ENCODE assay signal across 8 cellular contexts in the genomic region with DNA sequence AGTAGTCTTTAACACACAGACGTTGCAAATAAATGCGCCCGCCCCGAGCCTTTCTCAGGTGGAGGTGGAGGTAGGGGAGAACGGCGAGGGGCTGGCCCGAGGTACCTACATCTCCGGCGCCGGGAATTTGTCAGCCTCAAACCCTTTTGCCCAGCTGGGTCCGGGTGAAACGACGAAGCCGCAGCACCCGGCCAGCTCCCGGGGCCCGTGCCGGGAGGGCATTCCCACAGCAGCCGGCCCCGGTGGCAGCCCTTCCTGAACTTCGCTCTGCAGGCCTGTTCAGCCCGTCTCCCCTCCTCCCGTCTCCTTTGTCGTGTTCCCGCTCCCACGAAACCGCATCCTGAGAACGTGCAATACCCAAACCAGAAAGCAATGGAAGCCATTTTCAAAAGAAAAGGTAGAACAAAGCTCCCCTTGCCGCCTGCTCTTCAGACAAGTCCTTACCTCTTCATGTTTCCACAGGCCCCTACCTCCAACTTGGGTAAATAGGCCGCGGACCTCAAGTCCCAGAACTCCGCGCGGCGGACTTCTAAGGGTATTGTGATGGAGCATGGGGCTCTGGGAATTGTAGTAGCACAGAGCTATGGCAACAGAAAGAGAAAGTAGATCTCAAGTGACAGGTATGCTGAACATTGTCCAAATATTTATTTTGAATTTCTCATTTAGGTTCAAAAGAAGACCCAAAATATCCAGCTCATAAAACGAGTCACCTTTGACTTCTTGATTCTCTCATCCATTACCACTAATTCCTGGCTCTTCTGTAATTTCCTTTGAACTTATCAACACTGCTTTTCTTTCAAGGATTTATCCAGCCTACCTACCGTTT. TPM values are rescaled to one million over a fixed set of nuclear protein-coding genes. Genes with fewer than 3 reads are reported as not detected.
DNase-seq lines count a peak whose midpoint lies in the region; ATAC-seq and TF ChIP-seq lines count a peak whose summit lies in the region.

A gene (minus strand): TSS at position 501 of the 826 bp plus-strand sequence. CDS start 49 bp downstream, at position 452.

- peak within 1 kb of the TSS; percentile 86 for H3K4me2 ChIP-seq in OCI-LY7 (ENCODE audit: low read length)

- H3K9me3 ChIP-seq in HUES6 (ENCODE audit: control insufficient read depth, insufficient read depth, low read depth, low read length) (no peaks in the 10 kb centered on the region), OCI-LY7 (ENCODE audit: low read length) (no peaks in the 10 kb centered on the region)

- in situ Hi-C loops in Caki2 (cut with HindIII; ENCODE audit: low pct_unique_long_range_greater_than_20kb, low sequenced_read_pairs): no loop called here

- TF ChIP-seq CTCF in OCI-LY7 (conservative IDR thresholded peaks at IDR 0.05; ENCODE audit: low read length): no peak

- H3K9me2 ChIP-seq in OCI-LY7 (ENCODE audit: insufficient read depth, low read length): no peaks in the 10 kb centered on the region

- no peaks in the 10 kb centered on the region; the same call in 1 of the 2 replicates for H3K27me3 ChIP-seq in HUES6 (ENCODE audit: control insufficient read depth, insufficient read depth, low read length)

- H3K4me3 ChIP-seq in HUES6 (ENCODE audit: low read depth, low read length) (peak within 1 kb of the TSS; percentile 92), OCI-LY7 (ENCODE audit: low read depth, low read length, poor library complexity, severe bottlenecking) (peak within 1 kb of the TSS; percentile 88)

- peaks cover 9% of the 10 kb centered on the region; the same call in 1 of the 2 replicates for H3K79me2 ChIP-seq in OCI-LY7 (ENCODE audit: insufficient read depth, low read depth, low read length)

- H3K27ac ChIP-seq in HUES6 (ENCODE audit: low read depth, low read length) (peak within 1 kb of the TSS; percentile 75), OCI-LY7 (ENCODE audit: low read depth, low read length, poor library complexity, severe bottlenecking) (peak within 1 kb of the TSS; percentile 34), epithelial cell of prostate (peak within 1 kb of the TSS; percentile 24)

- intact Hi-C loops in OCI-LY7 (cut with micrococcal nuclease; ENCODE audit: unreplicated experiment): loop anchor here (5.0 to 10.0 kb wide), 2 partner anchors 89 to 114 kb away; a partner anchor contains a TSS

- TSS peak; percentile 52 for BruUV-seq in OCI-LY7 (replicated peaks; lab: Mats Ljungman, UMichigan)

- peak; percentile 100 for ATAC-seq in GM21515 (IDR thresholded peaks at IDR 0.05; ENCODE audit: unreplicated experiment)

- H2AFZ ChIP-seq in OCI-LY7 (ENCODE audit: low read length): peak within 1 kb of the TSS; percentile 96

- H3K9ac ChIP-seq in HUES6 (ENCODE audit: low read length): peak within 1 kb of the TSS; percentile 87

- H4K20me1 ChIP-seq in OCI-LY7 (ENCODE audit: insufficient read depth, low read length): no peaks in the 10 kb centered on the region; the same call in 1 of the 2 replicates

- CTCF ChIA-PET in OCI-LY7 (lab: Charles Lee; ENCODE audit: unreplicated experiment): no interaction called here

- DNase-seq in Caki2 (ENCODE audit: low read depth) (peak; percentile 75), OCI-LY7 (ENCODE audit: low spot score) (peak; percentile 84), activated T-cell treated with anti-CD3 and anti-CD28 coated beads for 1 hour (ENCODE audit: low read depth) (peak; percentile 56), epithelial cell of prostate (ENCODE audit: low read depth, low spot score) (peak; percentile 20), middle frontal gyrus (ENCODE audit: extremely low spot score, low spot score) (peak; percentile 75)
- peak; percentile 37 to 39 for DNase-seq in stimulated activated CD8-positive, alpha-beta memory T cell treated with anti-CD3 and anti-CD28 coated beads, Interleukin-2, amount 100 ng/mL, for 48 hours (ENCODE audit: low read depth in 2 of 2)

- POLR2A ChIA-PET in OCI-LY7 (lab: Charles Lee): interaction anchor here (0.8 to 1.2 kb wide), 2 partner anchors 10 to 332 kb away, joined by 3 to 4 read pairs; no protein-coding TSS in a partner anchor

- H3K4me1 ChIP-seq in HUES6 (ENCODE audit: control insufficient read depth, insufficient read depth, low read length) (0 out of 2 replicates have a peak, but pooled peaks cover 10% of the 10 kb centered on the region), OCI-LY7 (ENCODE audit: insufficient read depth, low read length, poor library complexity, severe bottlenecking) (peaks cover 9% of the 10 kb centered on the region)

- H3K36me3 ChIP-seq in HUES6 (ENCODE audit: control insufficient read depth, insufficient read depth, low read length): peaks cover 34% of the 10 kb centered on the region
- peaks cover 34% of the 10 kb centered on the region for H3K36me3 ChIP-seq in OCI-LY7 (ENCODE audit: insufficient read depth, low read length)

RNA-seq across cellular contexts. Expression of the gene that starts here (rescaled TPM):
- 14.8 and 16.7 TPM in 2 replicates for total RNA-seq in Caki2 (2014; rRNA removed; shearing (Covaris generic); ENCODE audit: low replicate concordance)
- 14.6 and 23.9 TPM in 2 replicates for total RNA-seq in OCI-LY7 (2014; rRNA removed; shearing (Covaris generic))
- total RNA-seq in OCI-LY7 (2022): 16.7 and 17.8 TPM in 2 replicates

Comparison
In these comparisons a context has a peak if more than half of its experiments do, and no peak if none do; other contexts are left out.
1. Peak in every context shown above with its lines: DNase-seq, ATAC-seq, H3K4me3 ChIP-seq and H3K27ac ChIP-seq.
2. DNase-seq: peak in every context shown above with its lines; median percentile 84 in OCI-LY7; 75 in Caki2; 75 in middle frontal gyrus; 56 in activated T-cell treated with anti-CD3 and anti-CD28 coated beads for 1 hour; 38 in stimulated activated CD8-positive, alpha-beta memory T cell treated with anti-CD3 and anti-CD28 coated beads, Interleukin-2, amount 100 ng/mL, for 48 hours; 20 in epithelial cell of prostate.
3. H3K27ac ChIP-seq: peak in every context shown above with its lines; median percentile 75 in HUES6; 34 in OCI-LY7; 24 in epithelial cell of prostate.